8 cellular contexts compared by ENCODE assay signal in the genomic region with DNA sequence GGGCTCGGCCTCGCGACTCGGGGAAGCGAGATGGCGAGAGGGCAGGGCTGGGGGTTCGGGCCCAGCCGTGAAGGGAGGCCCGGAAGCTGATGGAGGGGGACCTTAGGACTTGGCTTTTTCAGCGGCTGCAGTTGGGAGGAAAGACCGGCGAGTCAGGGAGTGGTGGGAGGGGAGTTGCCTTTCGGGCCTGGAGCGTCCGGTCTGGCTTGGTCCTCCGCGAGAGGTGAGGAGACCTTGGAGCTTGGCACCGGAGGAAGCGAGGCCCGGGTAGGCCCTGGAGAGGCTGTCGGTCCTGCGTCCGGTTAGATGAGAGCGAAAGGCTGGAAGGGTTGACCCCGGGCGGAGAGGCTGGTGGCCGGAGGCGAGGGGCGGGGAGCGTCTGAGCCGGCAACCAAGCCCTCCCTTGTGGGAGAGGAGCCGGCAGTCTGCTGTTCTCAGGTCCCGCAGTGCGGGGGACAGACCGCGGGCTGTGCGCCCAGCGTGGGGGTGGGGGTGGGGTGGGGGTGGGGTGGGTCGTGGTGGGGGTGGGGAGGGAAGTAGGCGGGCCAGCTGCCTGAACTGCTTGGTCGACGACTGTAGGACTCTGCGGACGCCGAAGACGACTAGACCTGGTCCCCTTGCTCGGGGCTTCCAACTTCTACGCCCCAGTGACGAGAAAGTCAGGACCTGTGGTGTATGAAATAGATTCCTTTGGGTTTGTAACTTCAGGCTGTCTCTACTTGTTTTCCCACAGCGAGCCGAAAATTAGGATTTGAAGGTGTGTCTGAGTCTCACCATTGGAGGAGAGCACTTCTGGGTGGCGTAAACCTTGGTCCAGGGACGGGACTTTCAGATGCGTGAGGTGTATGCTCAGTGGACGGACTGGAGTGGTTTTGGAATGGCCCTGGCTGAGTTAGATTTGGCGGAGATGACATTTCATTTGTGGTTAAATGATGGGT. TPM values are rescaled to one million over a fixed set of nuclear protein-coding genes. Genes with fewer than 3 reads are reported as not detected.
DNase-seq lines count a peak whose midpoint lies in the region; ATAC-seq and TF ChIP-seq lines count a peak whose summit lies in the region.

No MANE protein-coding gene starts in this region.

- H3K27ac Mint-ChIP-seq in activated T-cell treated with anti-CD3 and anti-CD28 coated beads, Interleukin-2, amount 50 U/mL, for 72 hours: peak overlapping the region; percentile 90

- peak overlapping the region; percentile 93 to 97 for H3K27ac ChIP-seq in tibial artery

- intact Hi-C loops in tibial artery (cut with DNase I; ENCODE audit: low total_unique reads): no loop called here

- no peak for TF ChIP-seq CTCF in fibroblast of villous mesenchyme (IDR thresholded peaks at IDR 0.05; ENCODE audit: insufficient read depth, low read depth, low read length)
- TF ChIP-seq CTCF in tibial artery (IDR thresholded peaks at IDR 0.05): no peak

- H3K9me3 ChIP-seq in neuron (ENCODE audit: low read length): no peaks in the 10 kb centered on the region
- no peaks in the 10 kb centered on the region for H3K9me3 ChIP-seq in tibial artery

- H3K36me3 ChIP-seq in neuron (ENCODE audit: insufficient read depth, low read length): peaks cover 2% of the 10 kb centered on the region
- H3K36me3 ChIP-seq in tibial artery: no peaks in the 10 kb centered on the region

- H3K27me3 ChIP-seq in neuron (ENCODE audit: insufficient read depth, low read length) (no peaks in the 10 kb centered on the region), tibial artery (no peaks in the 10 kb centered on the region)

- peak overlapping the region; percentile 80 for H2AFZ ChIP-seq in neuron (ENCODE audit: low read depth, low read length)

- peaks cover 40% of the 10 kb centered on the region for H3K4me1 Mint-ChIP-seq in activated T-cell treated with anti-CD3 and anti-CD28 coated beads, Interleukin-2, amount 50 U/mL, for 72 hours (ENCODE audit: low read depth)

- no peaks in the 10 kb centered on the region for H3K9me3 Mint-ChIP-seq in activated T-cell treated with anti-CD3 and anti-CD28 coated beads, Interleukin-2, amount 50 U/mL, for 72 hours

- peak overlapping the region; percentile 89 to 99 for H3K4me3 Mint-ChIP-seq in activated T-cell treated with anti-CD3 and anti-CD28 coated beads, Interleukin-2, amount 50 U/mL, for 72 hours

- DNase-seq in ELR (ENCODE audit: low read depth): peak; percentile 56
- DNase-seq in NAMALWA (ENCODE audit: low spot score): peak; percentile 55
- DNase-seq in activated T-cell treated with anti-CD3 and anti-CD28 coated beads, Interleukin-2, amount 50 U/mL, for 72 hours: peak; percentile 52 to 53
- DNase-seq in fibroblast of villous mesenchyme (ENCODE audit: low read depth): peak; percentile 49
- peak; percentile 24 to 78 for DNase-seq in tibial artery
- DNase-seq in GOT3 (lab: John Stamatoyannopoulos, UW): no peak

- no peaks in the 10 kb centered on the region for H3K27me3 Mint-ChIP-seq in activated T-cell treated with anti-CD3 and anti-CD28 coated beads, Interleukin-2, amount 50 U/mL, for 72 hours (ENCODE audit: low read depth)

- peak; percentile 3 for ATAC-seq in GM21786 (IDR thresholded peaks at IDR 0.05; ENCODE audit: unreplicated experiment)
- peak; percentile 14 to 31 for ATAC-seq in activated T-cell treated with anti-CD3 and anti-CD28 coated beads, Interleukin-2, amount 50 U/mL, for 72 hours (replicated peaks in 1 of 2)

- peaks cover 15 to 19% of the 10 kb centered on the region in 2 donors for H3K36me3 Mint-ChIP-seq in activated T-cell treated with anti-CD3 and anti-CD28 coated beads, Interleukin-2, amount 50 U/mL, for 72 hours (ENCODE audit: insufficient read depth in 2 of 2)

- H3K4me1 ChIP-seq in neuron (ENCODE audit: insufficient read depth, low read length): peaks cover 13% of the 10 kb centered on the region
- peaks cover 0 to 40% (median 28%) of the 10 kb centered on the region in 4 donors for H3K4me1 ChIP-seq in tibial artery

- peak overlapping the region; percentile 77 for H3K4me3 ChIP-seq in fibroblast of villous mesenchyme (ENCODE audit: low read depth, low read length)
- H3K4me3 ChIP-seq in neuron (ENCODE audit: low read length): peak overlapping the region; percentile 84
- H3K4me3 ChIP-seq in tibial artery: peak overlapping the region; percentile 64 to 98

RNA-seq across cellular contexts. Expression of a gene that starts 1.0 kb away (rescaled TPM):
- 10 to 100 TPM; 89.0 to 91.8 TPM for total RNA-seq in activated T-cell treated with anti-CD3 and anti-CD28 coated beads, Interleukin-2, amount 50 U/mL, for 72 hours
- 178 and 211 TPM in 2 replicates for total RNA-seq in fibroblast of villous mesenchyme
